8 cellular contexts compared by ENCODE assay signal in the genomic region with DNA sequence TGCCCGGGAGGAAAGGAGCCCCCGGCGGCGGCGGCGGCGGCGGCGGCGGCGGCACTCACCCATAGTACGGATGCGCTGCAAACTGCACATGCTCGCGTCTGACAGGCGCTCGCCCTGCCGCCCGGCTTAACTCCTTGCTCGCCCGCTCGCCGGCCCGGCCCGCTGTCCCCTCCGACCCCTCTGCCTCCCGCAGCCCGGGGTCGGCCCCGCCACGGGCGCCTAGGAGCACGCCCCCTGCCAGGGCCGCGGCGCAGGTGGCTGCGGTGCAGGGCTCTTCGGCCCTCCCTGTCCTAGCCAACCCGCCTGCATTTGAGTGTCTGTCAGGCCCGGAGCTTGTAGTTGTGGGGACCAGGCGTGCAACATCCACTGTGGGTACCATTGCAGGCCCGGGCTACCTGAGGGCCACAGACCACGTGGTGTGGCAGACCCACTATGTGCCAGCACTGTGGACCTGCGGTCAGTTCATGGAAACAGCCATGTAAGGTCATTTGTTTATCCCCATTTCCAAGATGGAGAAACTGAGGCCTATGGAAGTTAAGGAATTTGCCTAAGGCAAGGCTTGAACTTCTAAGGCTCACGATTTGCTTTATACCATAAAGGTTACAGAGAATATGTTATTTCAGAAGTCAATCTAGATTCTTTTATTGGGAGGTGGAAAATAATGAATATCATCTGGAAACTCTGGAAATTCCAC. TPM values are rescaled to one million over a fixed set of nuclear protein-coding genes. Genes with fewer than 3 reads are reported as not detected.
DNase-seq lines count a peak whose midpoint lies in the region; ATAC-seq and TF ChIP-seq lines count a peak whose summit lies in the region.

No MANE protein-coding gene starts in this region.

- peak overlapping the region; percentile 59 for H3K4me3 Mint-ChIP-seq in activated CD4-positive, alpha-beta memory T cell treated with anti-CD3 and anti-CD28 coated beads, Interleukin-2, amount 10 ng/mL, durations not matched to agents 7 days and 5 days
- peak overlapping the region; percentile 77 for H3K4me3 Mint-ChIP-seq in neural progenitor cell

- H3K4me2 ChIP-seq in neural progenitor cell: peak overlapping the region; percentile 79

- no peaks in the 10 kb centered on the region for H4K20me1 ChIP-seq in neural progenitor cell (ENCODE audit: low read depth)

- peak; percentile 71 for ATAC-seq in HG03432 (IDR thresholded peaks at IDR 0.05; ENCODE audit: unreplicated experiment)
- ATAC-seq in HG02571 (IDR thresholded peaks at IDR 0.05; ENCODE audit: unreplicated experiment): no peak

- no peak for TF ChIP-seq POLR2A in esophagus muscularis mucosa (IDR thresholded peaks at IDR 0.05; ENCODE audit: low read depth)

- H3K9me3 ChIP-seq in esophagus muscularis mucosa (no peaks in the 10 kb centered on the region), neural progenitor cell (ENCODE audit: low read depth) (no peaks in the 10 kb centered on the region)

- POLR2A ChIA-PET in activated CD4-positive, alpha-beta memory T cell treated with anti-CD3 and anti-CD28 coated beads, Interleukin-2, amount 10 ng/mL, durations not matched to agents 7 days and 5 days (lab: Charles Lee): interaction anchor here (1.7 to 1.8 kb wide), 2 partner anchors 28 to 84 kb away, joined by 5 to 6 read pairs; a partner anchor contains a TSS

- CTCF ChIA-PET in activated CD4-positive, alpha-beta memory T cell treated with anti-CD3 and anti-CD28 coated beads, Interleukin-2, amount 10 ng/mL, durations not matched to agents 7 days and 5 days (lab: Charles Lee): no interaction called here

- peaks cover 13 to 26% (median 21%) of the 10 kb centered on the region in 4 donors for H3K4me1 ChIP-seq in esophagus muscularis mucosa
- no peaks in the 10 kb centered on the region for H3K4me1 ChIP-seq in neural progenitor cell

- H2AFZ ChIP-seq in neural progenitor cell (replicated peaks): peak overlapping the region; percentile 52

- H3K27me3 Mint-ChIP-seq in activated CD4-positive, alpha-beta memory T cell treated with anti-CD3 and anti-CD28 coated beads, Interleukin-2, amount 10 ng/mL, durations not matched to agents 7 days and 5 days: peaks cover 56% of the 10 kb centered on the region
- peaks cover 39% of the 10 kb centered on the region for H3K27me3 Mint-ChIP-seq in neural progenitor cell (ENCODE audit: insufficient read depth, low read depth)

- intact Hi-C loops in esophagus muscularis mucosa (cut with DNase I): no loop called here

- H3K79me2 ChIP-seq in neural progenitor cell (ENCODE audit: low read depth): no peaks in the 10 kb centered on the region

- peak; percentile 12 for DNase-seq in NK-92 treated with Interleukin-12 subunit alpha and Interleukin-12 subunit beta, amount 100 ng/mL, for 24 hours (lab: John Stamatoyannopoulos, UW)
- no peak for DNase-seq in NK-92 (lab: John Stamatoyannopoulos, UW; ENCODE audit: unreplicated experiment)
- DNase-seq in activated CD4-positive, alpha-beta memory T cell treated with anti-CD3 and anti-CD28 coated beads, Interleukin-2, amount 10 ng/mL, durations not matched to agents 7 days and 5 days: peak; percentile 29
- no peak for DNase-seq in esophagus muscularis mucosa (ENCODE audit: extremely low spot score)
- no peak for DNase-seq in neural progenitor cell (ENCODE audit: low spot score)
- DNase-seq in OCI-M1 (lab: John Stamatoyannopoulos, UW): no peak

- H3K36me3 ChIP-seq in esophagus muscularis mucosa (no peaks in the 10 kb centered on the region), neural progenitor cell (no peaks in the 10 kb centered on the region)

- TF ChIP-seq CTCF in esophagus muscularis mucosa (IDR thresholded peaks at IDR 0.05) (no peak), neural progenitor cell (IDR thresholded peaks at IDR 0.05) (peak; percentile 9)

- no peak overlapping the region for H3K9ac ChIP-seq in neural progenitor cell

- H3K36me3 Mint-ChIP-seq in activated CD4-positive, alpha-beta memory T cell treated with anti-CD3 and anti-CD28 coated beads, Interleukin-2, amount 10 ng/mL, durations not matched to agents 7 days and 5 days (ENCODE audit: low read depth): no peaks in the 10 kb centered on the region
- H3K36me3 Mint-ChIP-seq in neural progenitor cell: no peaks in the 10 kb centered on the region

- WGBS in esophagus muscularis mucosa: 8% methylated on average over 11 of the region's 45 CpGs

- peaks cover 22% of the 10 kb centered on the region for H3F3A ChIP-seq in neural progenitor cell (ENCODE audit: low read depth)

- H3K4me1 Mint-ChIP-seq in activated CD4-positive, alpha-beta memory T cell treated with anti-CD3 and anti-CD28 coated beads, Interleukin-2, amount 10 ng/mL, durations not matched to agents 7 days and 5 days: peaks cover 13% of the 10 kb centered on the region
- H3K4me1 Mint-ChIP-seq in neural progenitor cell: peaks cover 10% of the 10 kb centered on the region

- no peak overlapping the region for H3K27ac Mint-ChIP-seq in activated CD4-positive, alpha-beta memory T cell treated with anti-CD3 and anti-CD28 coated beads, Interleukin-2, amount 10 ng/mL, durations not matched to agents 7 days and 5 days
- no peak overlapping the region for H3K27ac Mint-ChIP-seq in neural progenitor cell

- peak overlapping the region in 3 of 4 donors; percentile 68 to 79 (median 69) for H3K27ac ChIP-seq in esophagus muscularis mucosa (replicated peaks in 1 of 4)
- H3K27ac ChIP-seq in neural progenitor cell: no peak overlapping the region

- H3K27me3 ChIP-seq in esophagus muscularis mucosa (peaks cover 0 to 5% (median 0%) of the 10 kb centered on the region in 4 donors), neural progenitor cell (peaks cover 97% of the 10 kb centered on the region)

- H3K9me3 Mint-ChIP-seq in activated CD4-positive, alpha-beta memory T cell treated with anti-CD3 and anti-CD28 coated beads, Interleukin-2, amount 10 ng/mL, durations not matched to agents 7 days and 5 days: no peaks in the 10 kb centered on the region
- no peaks in the 10 kb centered on the region for H3K9me3 Mint-ChIP-seq in neural progenitor cell

- peak overlapping the region; percentile 76 to 100 (median 93) for H3K4me3 ChIP-seq in esophagus muscularis mucosa
- peak overlapping the region; percentile 63 for H3K4me3 ChIP-seq in neural progenitor cell

- no peak for TF ChIP-seq EP300 in esophagus muscularis mucosa (IDR thresholded peaks at IDR 0.05)

RNA-seq across cellular contexts. Expression of a gene that starts 17.6 kb away (rescaled TPM):
- under 1 TPM; 0.53 to 0.63 TPM for total RNA-seq in activated CD4-positive, alpha-beta memory T cell treated with anti-CD3 and anti-CD28 coated beads, Interleukin-2, amount 10 ng/mL, durations not matched to agents 7 days and 5 days
- total RNA-seq in esophagus muscularis mucosa (1 to 10 TPM; 1.7 to 3.8 (median 2.4) TPM), neural progenitor cell (ENCODE audit: low replicate concordance) (10.1 and 17.6 TPM in 2 replicates)

RNA-seq across cellular contexts. Expression of a gene that starts 27.0 kb away (rescaled TPM):
- 10 to 100 TPM; 10.4 to 13.3 TPM for total RNA-seq in activated CD4-positive, alpha-beta memory T cell treated with anti-CD3 and anti-CD28 coated beads, Interleukin-2, amount 10 ng/mL, durations not matched to agents 7 days and 5 days
- total RNA-seq in esophagus muscularis mucosa: 1 to 10 TPM; 2.0 to 4.2 (median 3.4) TPM
- 0.12 TPM in 1 of 2 replicates, not detected in the other for total RNA-seq in neural progenitor cell (ENCODE audit: low replicate concordance)

Comparison
In these comparisons a context has a peak if more than half of its experiments do, and no peak if none do; other contexts are left out.
1. DNase-seq: peak in NK-92 treated with Interleukin-12 subunit alpha and Interleukin-12 subunit beta, amount 100 ng/mL, for 24 hours (single experiment) and activated CD4-positive, alpha-beta memory T cell treated with anti-CD3 and anti-CD28 coated beads, Interleukin-2, amount 10 ng/mL, durations not matched to agents 7 days and 5 days (single experiment); none in NK-92 (single experiment), esophagus muscularis mucosa (single experiment), neural progenitor cell (single experiment) and OCI-M1 (single experiment).